Comparison of ENCODE assay signal across 1 cellular context in the genomic region with DNA sequence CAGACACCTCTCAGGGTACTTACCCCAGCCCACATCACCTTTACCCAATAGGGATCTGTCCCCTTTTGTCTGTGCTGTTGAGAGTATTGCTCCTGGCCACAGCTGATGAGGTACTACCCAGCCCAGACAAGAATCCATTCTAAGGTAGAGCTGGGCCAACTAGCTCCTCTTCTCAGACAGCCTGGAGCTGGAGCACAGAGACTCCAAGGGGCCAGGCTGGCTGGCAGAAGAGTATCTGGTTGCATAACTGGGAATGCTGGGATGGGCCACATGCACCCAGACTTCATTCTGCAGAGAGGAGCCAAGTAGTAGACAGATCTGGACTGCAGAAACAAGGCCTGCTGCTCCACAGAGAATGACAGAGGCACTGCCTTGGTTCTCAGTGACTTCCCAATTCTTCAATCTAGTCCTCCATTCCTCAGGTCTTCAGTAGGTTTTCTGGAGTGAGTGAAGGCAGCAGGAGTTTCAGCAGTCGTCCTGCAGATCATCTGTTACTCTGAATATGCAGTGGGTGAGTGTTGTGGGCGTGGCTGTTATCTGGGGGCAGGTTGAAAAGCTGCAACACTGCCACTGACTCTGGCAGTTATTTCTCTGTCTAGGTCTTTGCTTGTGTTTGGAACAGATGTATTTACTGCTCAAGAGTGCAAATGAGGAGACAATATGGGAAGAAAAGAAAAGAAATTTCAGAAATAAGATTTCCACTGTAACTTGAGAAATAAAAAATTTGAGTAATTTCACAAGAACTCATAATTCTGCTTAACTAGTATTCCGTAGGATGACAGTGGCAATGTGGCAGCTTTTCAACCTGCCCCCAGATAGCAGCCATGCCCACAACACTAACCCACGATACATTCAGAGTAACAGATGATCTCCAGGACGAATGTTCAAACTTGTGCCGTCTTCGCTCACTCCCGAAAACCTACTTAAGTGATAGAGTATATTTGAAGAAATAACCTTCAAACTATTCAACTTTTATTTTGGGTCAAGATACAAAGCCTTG.
TF ChIP-seq lines count a peak whose summit lies in the region.

No MANE protein-coding gene starts in this region.

TF ChIP-seq in K562, 482 proteins besides CTCF, POLR2A, EP300 and RAD21 (continued from another document and continues in another):
- TF ChIP-seq, protein P1, sequence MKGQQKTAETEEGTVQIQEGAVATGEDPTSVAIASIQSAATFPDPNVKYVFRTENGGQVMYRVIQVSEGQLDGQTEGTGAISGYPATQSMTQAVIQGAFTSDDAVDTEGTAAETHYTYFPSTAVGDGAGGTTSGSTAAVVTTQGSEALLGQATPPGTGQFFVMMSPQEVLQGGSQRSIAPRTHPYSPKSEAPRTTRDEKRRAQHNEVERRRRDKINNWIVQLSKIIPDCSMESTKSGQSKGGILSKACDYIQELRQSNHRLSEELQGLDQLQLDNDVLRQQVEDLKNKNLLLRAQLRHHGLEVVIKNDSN (CRISPR knock-in tag; IDR thresholded peaks at IDR 0.05), result 0 out of 2 replicates have a peak, but pooled peaks have one; percentile 52
- TF ChIP-seq KDM4B (IDR thresholded peaks at IDR 0.05; ENCODE audit: borderline replicate concordance in 2 of 2, low read depth in 1 of 2) (no peak), POLR2H (tag; IDR thresholded peaks at IDR 0.05; ENCODE audit: low read depth) (no peak), TEAD1 (CRISPR knock-in tag; IDR thresholded peaks at IDR 0.05) (peak in 1 of 2 experiments; percentile 8; a peak in 1 of 4 replicates), HMG20B (CRISPR knock-in tag; IDR thresholded peaks at IDR 0.05) (no peak), TCF3 (CRISPR knock-in tag; IDR thresholded peaks at IDR 0.05) (0 out of 2 replicates have a peak, but pooled peaks have one; percentile 15), KLF13 (tag; IDR thresholded peaks at IDR 0.05; ENCODE audit: borderline replicate concordance, low read depth) (no peak), HNRNPL (IDR thresholded peaks at IDR 0.05; ENCODE audit: low read depth, low read length) (no peak), GATAD2B (IDR thresholded peaks at IDR 0.05; ENCODE audit: borderline replicate concordance) (no peak), KAT8 (IDR thresholded peaks at IDR 0.05; ENCODE audit: low read depth) (no peak), JUN (IDR thresholded peaks at IDR 0.05; ENCODE audit: borderline replicate concordance, low read depth, low read length) (no peak), JUN (CRISPR knock-in tag; IDR thresholded peaks at IDR 0.05; ENCODE audit: borderline replicate concordance) (0 out of 2 replicates have a peak, but pooled peaks have one; percentile 77), ATF1 (CRISPR knock-in tag; IDR thresholded peaks at IDR 0.05) (no peak), ATF1 (tag; IDR thresholded peaks at IDR 0.05) (no peak), ARNT (IDR thresholded peaks at IDR 0.05) (no peak), ZNF263 (CRISPR knock-in tag; IDR thresholded peaks at IDR 0.05; ENCODE audit: borderline replicate concordance) (peak; percentile 64; the same call in 1 of the 2 replicates), KDM2B (CRISPR knock-in tag; IDR thresholded peaks at IDR 0.05) (no peak), TEAD4 (IDR thresholded peaks at IDR 0.05; ENCODE audit: low read length) (no peak), TEAD4 (CRISPR knock-in tag; IDR thresholded peaks at IDR 0.05; ENCODE audit: borderline replicate concordance) (peak; percentile 70), ZFX (CRISPR knock-in tag; IDR thresholded peaks at IDR 0.05) (no peak)
- TF ChIP-seq, protein P2, sequence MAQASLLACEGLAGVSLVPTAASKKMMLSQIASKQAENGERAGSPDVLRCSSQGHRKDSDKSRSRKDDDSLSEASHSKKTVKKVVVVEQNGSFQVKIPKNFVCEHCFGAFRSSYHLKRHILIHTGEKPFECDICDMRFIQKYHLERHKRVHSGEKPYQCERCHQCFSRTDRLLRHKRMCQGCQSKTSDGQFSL (CRISPR knock-in tag; IDR thresholded peaks at IDR 0.05), result peak; percentile 51; the same call in 1 of the 2 replicates
- TF ChIP-seq, protein P2 (tag; IDR thresholded peaks at IDR 0.05), result no peak
- TF ChIP-seq, protein P3, sequence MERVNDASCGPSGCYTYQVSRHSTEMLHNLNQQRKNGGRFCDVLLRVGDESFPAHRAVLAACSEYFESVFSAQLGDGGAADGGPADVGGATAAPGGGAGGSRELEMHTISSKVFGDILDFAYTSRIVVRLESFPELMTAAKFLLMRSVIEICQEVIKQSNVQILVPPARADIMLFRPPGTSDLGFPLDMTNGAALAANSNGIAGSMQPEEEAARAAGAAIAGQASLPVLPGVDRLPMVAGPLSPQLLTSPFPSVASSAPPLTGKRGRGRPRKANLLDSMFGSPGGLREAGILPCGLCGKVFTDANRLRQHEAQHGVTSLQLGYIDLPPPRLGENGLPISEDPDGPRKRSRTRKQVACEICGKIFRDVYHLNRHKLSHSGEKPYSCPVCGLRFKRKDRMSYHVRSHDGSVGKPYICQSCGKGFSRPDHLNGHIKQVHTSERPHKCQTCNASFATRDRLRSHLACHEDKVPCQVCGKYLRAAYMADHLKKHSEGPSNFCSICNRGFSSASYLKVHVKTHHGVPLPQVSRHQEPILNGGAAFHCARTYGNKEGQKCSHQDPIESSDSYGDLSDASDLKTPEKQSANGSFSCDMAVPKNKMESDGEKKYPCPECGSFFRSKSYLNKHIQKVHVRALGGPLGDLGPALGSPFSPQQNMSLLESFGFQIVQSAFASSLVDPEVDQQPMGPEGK (CRISPR knock-in tag; IDR thresholded peaks at IDR 0.05; ENCODE audit: borderline replicate concordance), result no peak
- TF ChIP-seq, protein P4, sequence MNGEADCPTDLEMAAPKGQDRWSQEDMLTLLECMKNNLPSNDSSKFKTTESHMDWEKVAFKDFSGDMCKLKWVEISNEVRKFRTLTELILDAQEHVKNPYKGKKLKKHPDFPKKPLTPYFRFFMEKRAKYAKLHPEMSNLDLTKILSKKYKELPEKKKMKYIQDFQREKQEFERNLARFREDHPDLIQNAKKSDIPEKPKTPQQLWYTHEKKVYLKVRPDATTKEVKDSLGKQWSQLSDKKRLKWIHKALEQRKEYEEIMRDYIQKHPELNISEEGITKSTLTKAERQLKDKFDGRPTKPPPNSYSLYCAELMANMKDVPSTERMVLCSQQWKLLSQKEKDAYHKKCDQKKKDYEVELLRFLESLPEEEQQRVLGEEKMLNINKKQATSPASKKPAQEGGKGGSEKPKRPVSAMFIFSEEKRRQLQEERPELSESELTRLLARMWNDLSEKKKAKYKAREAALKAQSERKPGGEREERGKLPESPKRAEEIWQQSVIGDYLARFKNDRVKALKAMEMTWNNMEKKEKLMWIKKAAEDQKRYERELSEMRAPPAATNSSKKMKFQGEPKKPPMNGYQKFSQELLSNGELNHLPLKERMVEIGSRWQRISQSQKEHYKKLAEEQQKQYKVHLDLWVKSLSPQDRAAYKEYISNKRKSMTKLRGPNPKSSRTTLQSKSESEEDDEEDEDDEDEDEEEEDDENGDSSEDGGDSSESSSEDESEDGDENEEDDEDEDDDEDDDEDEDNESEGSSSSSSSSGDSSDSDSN (IDR thresholded peaks at IDR 0.05; ENCODE audit: borderline replicate concordance in 1 of 2, low read depth in 2 of 2, low read length in 2 of 2), result no peak
- TF ChIP-seq, protein P5, sequence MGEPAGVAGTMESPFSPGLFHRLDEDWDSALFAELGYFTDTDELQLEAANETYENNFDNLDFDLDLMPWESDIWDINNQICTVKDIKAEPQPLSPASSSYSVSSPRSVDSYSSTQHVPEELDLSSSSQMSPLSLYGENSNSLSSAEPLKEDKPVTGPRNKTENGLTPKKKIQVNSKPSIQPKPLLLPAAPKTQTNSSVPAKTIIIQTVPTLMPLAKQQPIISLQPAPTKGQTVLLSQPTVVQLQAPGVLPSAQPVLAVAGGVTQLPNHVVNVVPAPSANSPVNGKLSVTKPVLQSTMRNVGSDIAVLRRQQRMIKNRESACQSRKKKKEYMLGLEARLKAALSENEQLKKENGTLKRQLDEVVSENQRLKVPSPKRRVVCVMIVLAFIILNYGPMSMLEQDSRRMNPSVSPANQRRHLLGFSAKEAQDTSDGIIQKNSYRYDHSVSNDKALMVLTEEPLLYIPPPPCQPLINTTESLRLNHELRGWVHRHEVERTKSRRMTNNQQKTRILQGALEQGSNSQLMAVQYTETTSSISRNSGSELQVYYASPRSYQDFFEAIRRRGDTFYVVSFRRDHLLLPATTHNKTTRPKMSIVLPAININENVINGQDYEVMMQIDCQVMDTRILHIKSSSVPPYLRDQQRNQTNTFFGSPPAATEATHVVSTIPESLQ (CRISPR knock-in tag; IDR thresholded peaks at IDR 0.05), result peak; percentile 30; the same call in 1 of the 2 replicates
- TF ChIP-seq, protein P6, sequence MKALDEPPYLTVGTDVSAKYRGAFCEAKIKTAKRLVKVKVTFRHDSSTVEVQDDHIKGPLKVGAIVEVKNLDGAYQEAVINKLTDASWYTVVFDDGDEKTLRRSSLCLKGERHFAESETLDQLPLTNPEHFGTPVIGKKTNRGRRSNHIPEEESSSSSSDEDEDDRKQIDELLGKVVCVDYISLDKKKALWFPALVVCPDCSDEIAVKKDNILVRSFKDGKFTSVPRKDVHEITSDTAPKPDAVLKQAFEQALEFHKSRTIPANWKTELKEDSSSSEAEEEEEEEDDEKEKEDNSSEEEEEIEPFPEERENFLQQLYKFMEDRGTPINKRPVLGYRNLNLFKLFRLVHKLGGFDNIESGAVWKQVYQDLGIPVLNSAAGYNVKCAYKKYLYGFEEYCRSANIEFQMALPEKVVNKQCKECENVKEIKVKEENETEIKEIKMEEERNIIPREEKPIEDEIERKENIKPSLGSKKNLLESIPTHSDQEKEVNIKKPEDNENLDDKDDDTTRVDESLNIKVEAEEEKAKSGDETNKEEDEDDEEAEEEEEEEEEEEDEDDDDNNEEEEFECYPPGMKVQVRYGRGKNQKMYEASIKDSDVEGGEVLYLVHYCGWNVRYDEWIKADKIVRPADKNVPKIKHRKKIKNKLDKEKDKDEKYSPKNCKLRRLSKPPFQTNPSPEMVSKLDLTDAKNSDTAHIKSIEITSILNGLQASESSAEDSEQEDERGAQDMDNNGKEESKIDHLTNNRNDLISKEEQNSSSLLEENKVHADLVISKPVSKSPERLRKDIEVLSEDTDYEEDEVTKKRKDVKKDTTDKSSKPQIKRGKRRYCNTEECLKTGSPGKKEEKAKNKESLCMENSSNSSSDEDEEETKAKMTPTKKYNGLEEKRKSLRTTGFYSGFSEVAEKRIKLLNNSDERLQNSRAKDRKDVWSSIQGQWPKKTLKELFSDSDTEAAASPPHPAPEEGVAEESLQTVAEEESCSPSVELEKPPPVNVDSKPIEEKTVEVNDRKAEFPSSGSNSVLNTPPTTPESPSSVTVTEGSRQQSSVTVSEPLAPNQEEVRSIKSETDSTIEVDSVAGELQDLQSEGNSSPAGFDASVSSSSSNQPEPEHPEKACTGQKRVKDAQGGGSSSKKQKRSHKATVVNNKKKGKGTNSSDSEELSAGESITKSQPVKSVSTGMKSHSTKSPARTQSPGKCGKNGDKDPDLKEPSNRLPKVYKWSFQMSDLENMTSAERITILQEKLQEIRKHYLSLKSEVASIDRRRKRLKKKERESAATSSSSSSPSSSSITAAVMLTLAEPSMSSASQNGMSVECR (CRISPR knock-in tag; IDR thresholded peaks at IDR 0.05), result 0 out of 2 replicates have a peak, but pooled peaks have one; percentile 22
- TF ChIP-seq, protein P7, sequence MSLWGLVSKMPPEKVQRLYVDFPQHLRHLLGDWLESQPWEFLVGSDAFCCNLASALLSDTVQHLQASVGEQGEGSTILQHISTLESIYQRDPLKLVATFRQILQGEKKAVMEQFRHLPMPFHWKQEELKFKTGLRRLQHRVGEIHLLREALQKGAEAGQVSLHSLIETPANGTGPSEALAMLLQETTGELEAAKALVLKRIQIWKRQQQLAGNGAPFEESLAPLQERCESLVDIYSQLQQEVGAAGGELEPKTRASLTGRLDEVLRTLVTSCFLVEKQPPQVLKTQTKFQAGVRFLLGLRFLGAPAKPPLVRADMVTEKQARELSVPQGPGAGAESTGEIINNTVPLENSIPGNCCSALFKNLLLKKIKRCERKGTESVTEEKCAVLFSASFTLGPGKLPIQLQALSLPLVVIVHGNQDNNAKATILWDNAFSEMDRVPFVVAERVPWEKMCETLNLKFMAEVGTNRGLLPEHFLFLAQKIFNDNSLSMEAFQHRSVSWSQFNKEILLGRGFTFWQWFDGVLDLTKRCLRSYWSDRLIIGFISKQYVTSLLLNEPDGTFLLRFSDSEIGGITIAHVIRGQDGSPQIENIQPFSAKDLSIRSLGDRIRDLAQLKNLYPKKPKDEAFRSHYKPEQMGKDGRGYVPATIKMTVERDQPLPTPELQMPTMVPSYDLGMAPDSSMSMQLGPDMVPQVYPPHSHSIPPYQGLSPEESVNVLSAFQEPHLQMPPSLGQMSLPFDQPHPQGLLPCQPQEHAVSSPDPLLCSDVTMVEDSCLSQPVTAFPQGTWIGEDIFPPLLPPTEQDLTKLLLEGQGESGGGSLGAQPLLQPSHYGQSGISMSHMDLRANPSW (CRISPR knock-in tag; IDR thresholded peaks at IDR 0.05), result peak; percentile 94
- TF ChIP-seq, protein P8, sequence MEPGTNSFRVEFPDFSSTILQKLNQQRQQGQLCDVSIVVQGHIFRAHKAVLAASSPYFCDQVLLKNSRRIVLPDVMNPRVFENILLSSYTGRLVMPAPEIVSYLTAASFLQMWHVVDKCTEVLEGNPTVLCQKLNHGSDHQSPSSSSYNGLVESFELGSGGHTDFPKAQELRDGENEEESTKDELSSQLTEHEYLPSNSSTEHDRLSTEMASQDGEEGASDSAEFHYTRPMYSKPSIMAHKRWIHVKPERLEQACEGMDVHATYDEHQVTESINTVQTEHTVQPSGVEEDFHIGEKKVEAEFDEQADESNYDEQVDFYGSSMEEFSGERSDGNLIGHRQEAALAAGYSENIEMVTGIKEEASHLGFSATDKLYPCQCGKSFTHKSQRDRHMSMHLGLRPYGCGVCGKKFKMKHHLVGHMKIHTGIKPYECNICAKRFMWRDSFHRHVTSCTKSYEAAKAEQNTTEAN (CRISPR knock-in tag; IDR thresholded peaks at IDR 0.05), result no peak
- TF ChIP-seq, protein P9, sequence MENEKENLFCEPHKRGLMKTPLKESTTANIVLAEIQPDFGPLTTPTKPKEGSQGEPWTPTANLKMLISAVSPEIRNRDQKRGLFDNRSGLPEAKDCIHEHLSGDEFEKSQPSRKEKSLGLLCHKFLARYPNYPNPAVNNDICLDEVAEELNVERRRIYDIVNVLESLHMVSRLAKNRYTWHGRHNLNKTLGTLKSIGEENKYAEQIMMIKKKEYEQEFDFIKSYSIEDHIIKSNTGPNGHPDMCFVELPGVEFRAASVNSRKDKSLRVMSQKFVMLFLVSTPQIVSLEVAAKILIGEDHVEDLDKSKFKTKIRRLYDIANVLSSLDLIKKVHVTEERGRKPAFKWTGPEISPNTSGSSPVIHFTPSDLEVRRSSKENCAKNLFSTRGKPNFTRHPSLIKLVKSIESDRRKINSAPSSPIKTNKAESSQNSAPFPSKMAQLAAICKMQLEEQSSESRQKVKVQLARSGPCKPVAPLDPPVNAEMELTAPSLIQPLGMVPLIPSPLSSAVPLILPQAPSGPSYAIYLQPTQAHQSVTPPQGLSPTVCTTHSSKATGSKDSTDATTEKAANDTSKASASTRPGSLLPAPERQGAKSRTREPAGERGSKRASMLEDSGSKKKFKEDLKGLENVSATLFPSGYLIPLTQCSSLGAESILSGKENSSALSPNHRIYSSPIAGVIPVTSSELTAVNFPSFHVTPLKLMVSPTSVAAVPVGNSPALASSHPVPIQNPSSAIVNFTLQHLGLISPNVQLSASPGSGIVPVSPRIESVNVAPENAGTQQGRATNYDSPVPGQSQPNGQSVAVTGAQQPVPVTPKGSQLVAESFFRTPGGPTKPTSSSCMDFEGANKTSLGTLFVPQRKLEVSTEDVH (IDR thresholded peaks at IDR 0.05; ENCODE audit: low read depth, partially characterized antibody), result no peak
